ENCODE assay signal across 23 cellular contexts in genomic region chr18:13791181-13791580, GRCh38. TPM values are rescaled to one million over a fixed set of nuclear protein-coding genes. Genes with fewer than 3 reads are reported as not detected.
DNase-seq lines count a peak whose midpoint lies in the region; FAIRE-seq and TF ChIP-seq lines count a peak whose summit lies in the region.
"Had no signal": no experiment of that assay in that cellular context is flagged by ENCODE, and none has a peak within 500 bp of the region (broad histone marks: within the 10 kb centered on the region; RNA-seq: fewer than 3 reads in every experiment).

No MANE protein-coding gene starts in this region.

- H3K9me1 ChIP-seq in keratinocyte (ENCODE audit: control insufficient read depth, extremely low read depth, insufficient read depth, low read length) = no peaks in the 10 kb centered on the region

- BruUV-seq in MCF 10A (replicated peaks; lab: Mats Ljungman, UMichigan) (no TSS peak), mammary epithelial cell (replicated peaks; lab: Mats Ljungman, UMichigan) (no TSS peak)

- no peak overlapping the region for H3K4me3 ChIP-seq in breast epithelium
- no peak overlapping the region for H3K4me3 ChIP-seq in mammary epithelial cell (replicated peaks in 1 of 3; ENCODE audit: insufficient read depth in 1 of 3, low read depth in 2 of 3, low read length in 3 of 3)
- no peak overlapping the region for H3K4me3 ChIP-seq in keratinocyte (ENCODE audit: control insufficient read depth in 2 of 3, extremely low read depth in 1 of 3, insufficient read depth in 2 of 3, low read depth in 1 of 3, low read length in 3 of 3)
- H3K4me3 ChIP-seq: BLaER1 treated with 17β-estradiol and CSF1 and Interleukin-3, amounts not matched to agents 10 nM and 100 nM; esophagus squamous epithelium; heart left ventricle; vagina had no signal

- no peaks in the 10 kb centered on the region for H3K79me2 ChIP-seq in mammary epithelial cell (ENCODE audit: insufficient read depth, low read length)
- no peaks in the 10 kb centered on the region for H3K79me2 ChIP-seq in keratinocyte (ENCODE audit: control insufficient read depth, insufficient read depth, low read length)

- H3K36me3 Mint-ChIP-seq in MCF 10A (ENCODE audit: insufficient read depth, unreplicated experiment) = no peaks in the 10 kb centered on the region
- H3K36me3 Mint-ChIP-seq: activated naive CD8-positive, alpha-beta T cell; T-cell had no signal

- CTCF ChIA-PET in MCF 10A (lab: Yijun Ruan, JAX) = interaction anchor here (0.6 to 1.2 kb wide), 3 partner anchors 22 to 224 kb away, joined by 3 to 4 read pairs (median 3); no protein-coding TSS in a partner anchor
- CTCF ChIA-PET in mammary epithelial cell (lab: Charles Lee; ENCODE audit: low non-redundant PET) = no interaction called here

- peaks cover 7% of the 10 kb centered on the region for H3K4me1 Mint-ChIP-seq in MCF 10A (ENCODE audit: insufficient read depth, unreplicated experiment)
- H3K4me1 Mint-ChIP-seq: T-cell had no signal

- H3K9ac ChIP-seq in mammary epithelial cell (ENCODE audit: insufficient read depth, low read length) (no peak overlapping the region), keratinocyte (ENCODE audit: control insufficient read depth, extremely low read depth, insufficient read depth, low read length) (no peak overlapping the region)
- H3K9ac ChIP-seq: BLaER1 treated with 17β-estradiol and CSF1 and Interleukin-3, amounts not matched to agents 10 nM and 100 nM had no signal

- H3K36me3 ChIP-seq in breast epithelium (no peaks in the 10 kb centered on the region), mammary epithelial cell (ENCODE audit: insufficient read depth, low read length) (no peaks in the 10 kb centered on the region), keratinocyte (ENCODE audit: control insufficient read depth in 2 of 2, extremely low read depth in 1 of 2, insufficient read depth in 2 of 2, low read length in 2 of 2) (no peaks in the 10 kb centered on the region)
- H3K36me3 ChIP-seq: BLaER1 treated with 17β-estradiol and CSF1 and Interleukin-3, amounts not matched to agents 10 nM and 100 nM; esophagus squamous epithelium; heart left ventricle; vagina had no signal

- dilution Hi-C loops in mammary epithelial cell (cut with HindIII; ENCODE audit: low sequenced_read_pairs) (no loop called here), keratinocyte (cut with MboI; ENCODE audit: extremely low pct_ligation_motif_present, low sequenced_read_pairs) (no loop called here)

- DNase-seq in MCF 10A (ENCODE audit: unreplicated experiment) = peak; percentile 79
- no peak for DNase-seq in breast epithelium (ENCODE audit: low spot score in 2 of 2)
- DNase-seq in mammary epithelial cell = peak; percentile 76
- peak; percentile 21 for DNase-seq in keratinocyte (ENCODE audit: low read depth, low spot score)
- no peak for DNase-seq in NOMO-1 treated with dmso at 0.1 percent for 144 hours (lab: John Stamatoyannopoulos, UW; ENCODE audit: unreplicated experiment)
- no peak for DNase-seq in GDM1 (lab: John Stamatoyannopoulos, UW)
- no peak for DNase-seq in OCI-M1 (lab: John Stamatoyannopoulos, UW)
- no peak for DNase-seq in HCEC 1CT
- DNase-seq: activated CD4-positive, alpha-beta T cell treated with anti-CD3 and anti-CD28 coated beads for 48 hours; Calu3; effector CD8-positive, alpha-beta T cell; esophagus squamous epithelium; heart left ventricle; HFFc6; NCI-H1930; NCI-H510A treated with DMSO at 0.1 percent for 48 hours; T-cell had no signal

- TF ChIP-seq CTCF in MCF 10A (IDR thresholded peaks at IDR 0.05; ENCODE audit: unreplicated experiment) (no peak), breast epithelium (IDR thresholded peaks at IDR 0.05) (no peak), mammary epithelial cell (conservative IDR thresholded peaks at IDR 0.05 in 1 of 2, IDR thresholded peaks at IDR 0.05 in 1 of 2; ENCODE audit: extremely low read depth in 1 of 2, insufficient read depth in 1 of 2, low read depth in 1 of 2, low read length in 2 of 2) (no peak), keratinocyte (optimal IDR thresholded peaks at IDR 0.05 in 1 of 3, IDR thresholded peaks at IDR 0.05 in 1 of 3, conservative IDR thresholded peaks at IDR 0.05 in 1 of 3; ENCODE audit: extremely low read depth in 1 of 3, insufficient read depth in 2 of 3, low read length in 3 of 3) (no peak)

- 49% methylated on average over 7 of the region's 7 CpGs for WGBS in mammary epithelial cell (ENCODE audit: low coverage, missing lambda C conversion rate)

- in situ Hi-C loops in mammary epithelial cell (cut with MboI; ENCODE audit: low sequenced_read_pairs in 2 of 2) = no loop called here

- H4K20me1 ChIP-seq in mammary epithelial cell (ENCODE audit: insufficient read depth, low read length) = no peaks in the 10 kb centered on the region
- H4K20me1 ChIP-seq in keratinocyte (ENCODE audit: control insufficient read depth, extremely low read depth, insufficient read depth, low read length) = no peaks in the 10 kb centered on the region
- H4K20me1 ChIP-seq: BLaER1 treated with 17β-estradiol and CSF1 and Interleukin-3, amounts not matched to agents 10 nM and 100 nM had no signal

- H3K9me3 ChIP-seq in breast epithelium (peaks cover 0 to 10% of the 10 kb centered on the region in 2 donors), mammary epithelial cell (replicated peaks; ENCODE audit: insufficient read depth, low read length) (no peaks in the 10 kb centered on the region), keratinocyte (ENCODE audit: control insufficient read depth, low read depth, low read length) (no peaks in the 10 kb centered on the region)
- H3K9me3 ChIP-seq: esophagus squamous epithelium, vagina had no signal

- no peak overlapping the region for H3K27ac Mint-ChIP-seq in MCF 10A (ENCODE audit: low read depth, unreplicated experiment)
- H3K27ac Mint-ChIP-seq: activated naive CD8-positive, alpha-beta T cell; HFFc6; T-cell had no signal

- no peak overlapping the region for H3K4me3 Mint-ChIP-seq in MCF 10A (ENCODE audit: unreplicated experiment)
- H3K4me3 Mint-ChIP-seq: activated naive CD8-positive, alpha-beta T cell; HFFc6; T-cell had no signal

- H3K27ac ChIP-seq in breast epithelium (no peak overlapping the region), mammary epithelial cell (ENCODE audit: insufficient read depth, low read depth, low read length) (no peak overlapping the region), keratinocyte (ENCODE audit: control insufficient read depth, insufficient read depth, low read length) (no peak overlapping the region)
- H3K27ac ChIP-seq: BLaER1 treated with 17β-estradiol and CSF1 and Interleukin-3, amounts not matched to agents 10 nM and 100 nM; esophagus squamous epithelium; heart left ventricle; vagina had no signal

- peak; percentile 86 for FAIRE-seq in keratinocyte (lab: Jason Lieb, UNC)
- FAIRE-seq: astrocyte had no signal

- H3K27me3 ChIP-seq in breast epithelium (no peaks in the 10 kb centered on the region), mammary epithelial cell (ENCODE audit: insufficient read depth, low read length) (no peaks in the 10 kb centered on the region), keratinocyte (ENCODE audit: control insufficient read depth, extremely low read depth, insufficient read depth, low read length) (no peaks in the 10 kb centered on the region)
- H3K27me3 ChIP-seq: BLaER1 treated with 17β-estradiol and CSF1 and Interleukin-3, amounts not matched to agents 10 nM and 100 nM; heart left ventricle; vagina had no signal

- intact Hi-C loops in MCF 10A (cut with micrococcal nuclease) (no loop called here), breast epithelium (cut with DNase I; ENCODE audit: low total_unique reads) (no loop called here), mammary epithelial cell (cut with micrococcal nuclease) (no loop called here)

- no peak for TF ChIP-seq POLR2A in breast epithelium (IDR thresholded peaks at IDR 0.05)

- H3K4me1 ChIP-seq in breast epithelium (no peaks in the 10 kb centered on the region), mammary epithelial cell (ENCODE audit: insufficient read depth, low read length) (no peaks in the 10 kb centered on the region), keratinocyte (ENCODE audit: control insufficient read depth, extremely low read depth, insufficient read depth, low read length) (peaks cover 4% of the 10 kb centered on the region)
- H3K4me1 ChIP-seq: BLaER1 treated with 17β-estradiol and CSF1 and Interleukin-3, amounts not matched to agents 10 nM and 100 nM; esophagus squamous epithelium; heart left ventricle; vagina had no signal

- POLR2A ChIA-PET in MCF 10A (lab: Yijun Ruan, JAX) = interaction anchor here (0.5 kb wide), 1 partner anchor 1474 kb away, joined by 3 read pairs; no protein-coding TSS in a partner anchor

- H2AFZ ChIP-seq in mammary epithelial cell (ENCODE audit: low read depth, low read length) = no peak overlapping the region
- peak overlapping the region; percentile 60 for H2AFZ ChIP-seq in keratinocyte (ENCODE audit: control insufficient read depth, low read length)

- no peaks in the 10 kb centered on the region for H3K9me3 Mint-ChIP-seq in MCF 10A (ENCODE audit: unreplicated experiment)
- H3K9me3 Mint-ChIP-seq: HFFc6 had no signal

- H3K4me2 ChIP-seq in mammary epithelial cell (ENCODE audit: insufficient read depth, low read depth, low read length) (no peak overlapping the region), keratinocyte (ENCODE audit: control insufficient read depth, extremely low read depth, insufficient read depth, low read depth, low read length) (no peak overlapping the region)
- H3K4me2 ChIP-seq: BLaER1 treated with 17β-estradiol and CSF1 and Interleukin-3, amounts not matched to agents 10 nM and 100 nM had no signal

- H3K27me3 Mint-ChIP-seq in MCF 10A (ENCODE audit: insufficient read depth, unreplicated experiment) = no peaks in the 10 kb centered on the region

RNA-seq across cellular contexts. Expression of gene MC5R, which starts 32.8 kb away (rescaled TPM):
- total RNA-seq in MCF 10A (2022) (not detected in 2 replicates), breast epithelium (not detected), mammary epithelial cell (not detected)
- polyA plus RNA-seq in mammary epithelial cell (not detected), keratinocyte (not detected in 3 replicates)
- polyA minus RNA-seq in mammary epithelial cell (not detected), keratinocyte (not detected in 3 replicates)
- not detected for polyA plus RNA-seq in keratinocyte (2011; ENCODE audit: low read depth)
- polyA plus RNA-seq in keratinocyte (2011; cell fraction: cytosol; rRNA removed) = not detected in 2 replicates
- polyA plus RNA-seq in keratinocyte (2011; cell fraction: nucleus; rRNA removed) = not detected in 2 replicates
- polyA plus RNA-seq in keratinocyte (2012; ENCODE audit: low replicate concordance) = not detected in 2 replicates
- not detected for polyA minus RNA-seq in keratinocyte (2011; cell fraction: cytosol; rRNA and poly(A)+ RNA removed)
- not detected in 2 replicates for polyA minus RNA-seq in keratinocyte (2011; cell fraction: nucleus; rRNA and poly(A)+ RNA removed)
- total RNA-seq: Calu3, heart left ventricle, HFFc6, liver, Right ventricle myocardium inferior, T-cell had no signal
- polyA plus RNA-seq: heart left ventricle, liver had no signal

Comparison
In these comparisons a context has a peak if more than half of its experiments do, and no peak if none do; other contexts are left out.
1. DNase-seq: peak in MCF 10A (single experiment), mammary epithelial cell (single experiment) and keratinocyte (single experiment); none in breast epithelium (0 of 2), NOMO-1 treated with dmso at 0.1 percent for 144 hours (single experiment), GDM1 (single experiment), OCI-M1 (single experiment) and HCEC 1CT (single experiment).